Comparison of ENCODE assay signal across 18 cellular contexts in the genomic region with DNA sequence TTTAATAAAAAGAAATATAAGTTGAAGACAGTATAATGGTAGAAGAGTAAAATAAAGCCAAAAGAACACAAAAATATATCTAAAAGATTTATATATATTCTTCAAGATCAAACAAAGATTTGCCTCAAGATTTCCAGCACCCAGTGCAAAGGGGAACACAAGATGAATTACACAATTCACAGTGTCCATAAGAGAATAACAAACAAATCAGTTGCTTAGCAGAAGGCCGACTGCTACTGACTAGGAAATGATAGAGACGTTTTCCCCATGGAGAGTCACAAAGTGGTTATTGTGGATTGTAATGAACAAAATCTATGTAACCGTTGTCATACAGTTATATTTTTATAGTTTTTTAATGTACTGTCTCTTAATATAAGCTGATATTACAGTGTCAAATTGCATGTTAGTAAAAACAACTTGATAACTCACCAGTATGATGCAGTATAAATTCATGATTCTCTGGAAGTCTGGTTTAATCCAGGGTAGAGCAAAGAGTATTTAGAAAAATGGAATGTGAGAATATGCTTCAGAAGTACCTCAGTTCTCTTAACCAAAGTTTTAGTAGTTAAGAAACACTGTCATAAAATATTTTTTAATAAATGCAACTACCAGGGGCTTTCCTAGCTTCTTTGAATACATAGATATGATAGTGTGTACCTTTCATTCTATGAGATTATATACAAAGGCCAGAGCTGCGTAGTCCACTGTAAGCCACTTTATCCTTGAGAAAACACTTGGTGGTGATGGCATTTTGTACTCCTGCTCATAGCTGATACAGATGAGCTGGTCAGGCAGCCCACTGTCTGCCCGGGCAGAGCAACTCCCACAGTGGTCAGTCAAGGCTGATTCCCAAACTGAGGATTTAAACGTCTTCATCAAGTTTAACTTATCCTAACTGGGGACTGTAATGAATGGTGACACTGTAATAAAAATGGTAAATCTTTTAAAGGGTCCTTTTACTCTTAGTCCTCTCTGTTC.
A peak's percentile ranks its signal among the peaks of the same experiment; 100 is the strongest.
DNase-seq lines count a peak whose midpoint lies in the region; ATAC-seq, FAIRE-seq and TF ChIP-seq lines count a peak whose summit lies in the region.
"Had no signal": no experiment of that assay in that cellular context is flagged by ENCODE, and none has a peak within 500 bp of the region (broad histone marks: within the 10 kb centered on the region; RNA-seq: fewer than 3 reads in every experiment).

No MANE protein-coding gene starts in this region.

- intact Hi-C loops in heart right ventricle (cut with DNase I): no loop called here

- peak in 5 of 8 donors; percentile 61 to 90 (median 67) for ATAC-seq in heart right ventricle
- no peak for ATAC-seq in WTC11

- no peak overlapping the region for H3K27ac Mint-ChIP-seq in WTC11
- H3K27ac Mint-ChIP-seq: CD8-positive, alpha-beta memory T cell had no signal

- no peaks in the 10 kb centered on the region for H3K27me3 ChIP-seq in heart right ventricle
- no peaks in the 10 kb centered on the region for H3K27me3 ChIP-seq in H7 (ENCODE audit: control insufficient read depth, insufficient read depth, low read length)

- H3K27ac ChIP-seq in HEK293 (ENCODE audit: extremely low read depth, low read depth, low read length) (no peak overlapping the region), heart right ventricle (peak overlapping the region in 2 of 10 donors; percentile 1 to 13)

- peaks cover 2% of the 10 kb centered on the region; the same call in 1 of the 2 replicates for H3K36me3 Mint-ChIP-seq in WTC11
- H3K36me3 Mint-ChIP-seq: CD8-positive, alpha-beta memory T cell had no signal

- no peak for TF ChIP-seq CTCF in HEK293 (tag by site-specific recombination; IDR thresholded peaks at IDR 0.05)
- no peak for TF ChIP-seq CTCF in heart right ventricle (IDR thresholded peaks at IDR 0.05)
- no peak for TF ChIP-seq CTCF in WTC11 (IDR thresholded peaks at IDR 0.05)

- H3K36me3 ChIP-seq in HEK293 (ENCODE audit: control insufficient read depth in 2 of 2, insufficient read depth in 1 of 2, low read length in 2 of 2) (no peaks in the 10 kb centered on the region), heart right ventricle (no peaks in the 10 kb centered on the region), H7 (replicated peaks; ENCODE audit: control insufficient read depth, insufficient read depth, low read length) (no peaks in the 10 kb centered on the region)

- no peak for TF ChIP-seq POLR2A in GM12892 (IDR thresholded peaks at IDR 0.05; ENCODE audit: low read depth, low read length)

- POLR2A ChIA-PET in HEK293 (lab: Yijun Ruan, JAX) (interaction anchor here (0.7 kb wide), 1 partner anchor 1680 kb away, joined by 3 read pairs; no protein-coding TSS in a partner anchor), WTC11 (lab: Charles Lee) (no interaction called here)

- H3K9me3 Mint-ChIP-seq in WTC11: peaks cover 6% of the 10 kb centered on the region

- H3K4me3 ChIP-seq in HEK293 (ENCODE audit: low read depth, low read length) (no peak overlapping the region), heart right ventricle (no peak overlapping the region), H7 (ENCODE audit: insufficient read depth, low read depth, low read length) (no peak overlapping the region)

- DNase-seq in NCI-H69 (lab: John Stamatoyannopoulos, UW) (peak; percentile 33), heart right ventricle (no peak), midbrain (lab: John Stamatoyannopoulos, UW) (peak; percentile 17), H7 (no peak), WTC11 (ENCODE audit: low spot score) (no peak), GM12892 (ENCODE audit: insufficient read length) (no peak)
- DNase-seq: C1 segment of cervical spinal cord; CD8-positive, alpha-beta memory T cell; DMS53; EL; GOT3; NCI-H146; NCI-H2029 treated with DMSO at 0.1 percent for 48 hours; NCI-H446 treated with DMSO at 0.1 percent for 48 hours; SIG-M5 had no signal

- H3K4me3 Mint-ChIP-seq in WTC11: no peak overlapping the region
- H3K4me3 Mint-ChIP-seq: CD8-positive, alpha-beta memory T cell had no signal

- H3K4me1 ChIP-seq in HEK293 (ENCODE audit: control insufficient read depth, insufficient read depth, low read length) (peaks cover 12% of the 10 kb centered on the region), heart right ventricle (peaks cover 0 to 61% (median 10%) of the 10 kb centered on the region in 9 donors)

- no peaks in the 10 kb centered on the region for H3K27me3 Mint-ChIP-seq in WTC11 (ENCODE audit: low read depth)
- H3K27me3 Mint-ChIP-seq: CD8-positive, alpha-beta memory T cell had no signal

- peaks cover 38% of the 10 kb centered on the region for H3K4me1 Mint-ChIP-seq in WTC11
- H3K4me1 Mint-ChIP-seq: CD8-positive, alpha-beta memory T cell had no signal

- no peak for FAIRE-seq in GM12892 (lab: Jason Lieb, UNC)
- FAIRE-seq: GM12891, GM18507 had no signal

- CTCF ChIA-PET in HEK293 (lab: Yijun Ruan, JAX) (interaction anchor here (0.5 to 1.4 kb wide), 5 partner anchors 10 to 695 kb away, joined by 3 to 5 read pairs (median 4); no protein-coding TSS in a partner anchor), WTC11 (lab: Charles Lee) (no interaction called here)

- WGBS in heart right ventricle, 2 donors: 38 to 40% methylated on average over 6 of the region's 6 CpGs

- H3K9me3 ChIP-seq in HEK293 (ENCODE audit: control insufficient read depth, insufficient read depth, low read depth, low read length): no peaks in the 10 kb centered on the region
- H3K9me3 ChIP-seq in heart right ventricle: peaks cover 0 to 6% (median 0%) of the 10 kb centered on the region in 11 donors

TF ChIP-seq in HEK293, 187 proteins besides CTCF, POLR2A, EP300 and RAD21 (continues in another document):
- no peak for TF ChIP-seq ZBTB17 (tag by site-specific recombination; IDR thresholded peaks at IDR 0.05)
- peak; percentile 39; the same call in 1 of the 2 replicates for TF ChIP-seq ZNF585B (tag by site-specific recombination; IDR thresholded peaks at IDR 0.05)
- no peak for TF ChIP-seq ZNF529 (tag by site-specific recombination; IDR thresholded peaks at IDR 0.05; ENCODE audit: insufficient replicate concordance)
- TF ChIP-seq ZNF548 (tag by site-specific recombination; IDR thresholded peaks at IDR 0.05): no peak
- TF ChIP-seq ZFP69B (tag by site-specific recombination; IDR thresholded peaks at IDR 0.05): no peak
- TF ChIP-seq OVOL3 (tag by site-specific recombination; IDR thresholded peaks at IDR 0.05): no peak
- TF ChIP-seq ZNF140 (tag by site-specific recombination; IDR thresholded peaks at IDR 0.05): no peak
- TF ChIP-seq, protein P1, sequence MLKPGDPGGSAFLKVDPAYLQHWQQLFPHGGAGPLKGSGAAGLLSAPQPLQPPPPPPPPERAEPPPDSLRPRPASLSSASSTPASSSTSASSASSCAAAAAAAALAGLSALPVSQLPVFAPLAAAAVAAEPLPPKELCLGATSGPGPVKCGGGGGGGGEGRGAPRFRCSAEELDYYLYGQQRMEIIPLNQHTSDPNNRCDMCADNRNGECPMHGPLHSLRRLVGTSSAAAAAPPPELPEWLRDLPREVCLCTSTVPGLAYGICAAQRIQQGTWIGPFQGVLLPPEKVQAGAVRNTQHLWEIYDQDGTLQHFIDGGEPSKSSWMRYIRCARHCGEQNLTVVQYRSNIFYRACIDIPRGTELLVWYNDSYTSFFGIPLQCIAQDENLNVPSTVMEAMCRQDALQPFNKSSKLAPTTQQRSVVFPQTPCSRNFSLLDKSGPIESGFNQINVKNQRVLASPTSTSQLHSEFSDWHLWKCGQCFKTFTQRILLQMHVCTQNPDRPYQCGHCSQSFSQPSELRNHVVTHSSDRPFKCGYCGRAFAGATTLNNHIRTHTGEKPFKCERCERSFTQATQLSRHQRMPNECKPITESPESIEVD (tag by site-specific recombination; IDR thresholded peaks at IDR 0.05): peak; percentile 35; the same call in 1 of the 2 replicates
- TF ChIP-seq ZNF10 (tag by site-specific recombination; IDR thresholded peaks at IDR 0.05): no peak
- no peak for TF ChIP-seq KLF16 (tag by site-specific recombination; IDR thresholded peaks at IDR 0.05)
- no peak for TF ChIP-seq ZFP37 (tag by site-specific recombination; IDR thresholded peaks at IDR 0.05)
- no peak for TF ChIP-seq SP2 (tag by site-specific recombination; IDR thresholded peaks at IDR 0.05)
- no peak for TF ChIP-seq YY2 (tag by site-specific recombination; IDR thresholded peaks at IDR 0.05)

TF ChIP-seq in WTC11, 78 proteins besides CTCF, POLR2A, EP300 and RAD21 (continues in another document):
- TF ChIP-seq, protein P2, sequence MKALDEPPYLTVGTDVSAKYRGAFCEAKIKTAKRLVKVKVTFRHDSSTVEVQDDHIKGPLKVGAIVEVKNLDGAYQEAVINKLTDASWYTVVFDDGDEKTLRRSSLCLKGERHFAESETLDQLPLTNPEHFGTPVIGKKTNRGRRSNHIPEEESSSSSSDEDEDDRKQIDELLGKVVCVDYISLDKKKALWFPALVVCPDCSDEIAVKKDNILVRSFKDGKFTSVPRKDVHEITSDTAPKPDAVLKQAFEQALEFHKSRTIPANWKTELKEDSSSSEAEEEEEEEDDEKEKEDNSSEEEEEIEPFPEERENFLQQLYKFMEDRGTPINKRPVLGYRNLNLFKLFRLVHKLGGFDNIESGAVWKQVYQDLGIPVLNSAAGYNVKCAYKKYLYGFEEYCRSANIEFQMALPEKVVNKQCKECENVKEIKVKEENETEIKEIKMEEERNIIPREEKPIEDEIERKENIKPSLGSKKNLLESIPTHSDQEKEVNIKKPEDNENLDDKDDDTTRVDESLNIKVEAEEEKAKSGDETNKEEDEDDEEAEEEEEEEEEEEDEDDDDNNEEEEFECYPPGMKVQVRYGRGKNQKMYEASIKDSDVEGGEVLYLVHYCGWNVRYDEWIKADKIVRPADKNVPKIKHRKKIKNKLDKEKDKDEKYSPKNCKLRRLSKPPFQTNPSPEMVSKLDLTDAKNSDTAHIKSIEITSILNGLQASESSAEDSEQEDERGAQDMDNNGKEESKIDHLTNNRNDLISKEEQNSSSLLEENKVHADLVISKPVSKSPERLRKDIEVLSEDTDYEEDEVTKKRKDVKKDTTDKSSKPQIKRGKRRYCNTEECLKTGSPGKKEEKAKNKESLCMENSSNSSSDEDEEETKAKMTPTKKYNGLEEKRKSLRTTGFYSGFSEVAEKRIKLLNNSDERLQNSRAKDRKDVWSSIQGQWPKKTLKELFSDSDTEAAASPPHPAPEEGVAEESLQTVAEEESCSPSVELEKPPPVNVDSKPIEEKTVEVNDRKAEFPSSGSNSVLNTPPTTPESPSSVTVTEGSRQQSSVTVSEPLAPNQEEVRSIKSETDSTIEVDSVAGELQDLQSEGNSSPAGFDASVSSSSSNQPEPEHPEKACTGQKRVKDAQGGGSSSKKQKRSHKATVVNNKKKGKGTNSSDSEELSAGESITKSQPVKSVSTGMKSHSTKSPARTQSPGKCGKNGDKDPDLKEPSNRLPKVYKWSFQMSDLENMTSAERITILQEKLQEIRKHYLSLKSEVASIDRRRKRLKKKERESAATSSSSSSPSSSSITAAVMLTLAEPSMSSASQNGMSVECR (CRISPR knock-in tag; IDR thresholded peaks at IDR 0.05; ENCODE audit: borderline replicate concordance): no peak
- TF ChIP-seq JUN (CRISPR knock-in tag; IDR thresholded peaks at IDR 0.05) (no peak), MXD4 (CRISPR knock-in tag; IDR thresholded peaks at IDR 0.05; ENCODE audit: borderline replicate concordance) (no peak), NFE2L1 (CRISPR knock-in tag; IDR thresholded peaks at IDR 0.05) (no peak), NR3C1 (CRISPR knock-in tag; conservative IDR thresholded peaks at IDR 0.05; ENCODE audit: low read depth) (no peak), TEAD1 (CRISPR knock-in tag; IDR thresholded peaks at IDR 0.05) (no peak)

Comparison
In these comparisons a context has a peak if more than half of its experiments do, and no peak if none do; other contexts are left out.
1. DNase-seq: peak in NCI-H69 (single experiment) and midbrain (single experiment); none in heart right ventricle (0 of 2), H7 (single experiment), WTC11 (single experiment) and GM12892 (single experiment).